ENCODE assay signal across 13 cellular contexts in the genomic region with DNA sequence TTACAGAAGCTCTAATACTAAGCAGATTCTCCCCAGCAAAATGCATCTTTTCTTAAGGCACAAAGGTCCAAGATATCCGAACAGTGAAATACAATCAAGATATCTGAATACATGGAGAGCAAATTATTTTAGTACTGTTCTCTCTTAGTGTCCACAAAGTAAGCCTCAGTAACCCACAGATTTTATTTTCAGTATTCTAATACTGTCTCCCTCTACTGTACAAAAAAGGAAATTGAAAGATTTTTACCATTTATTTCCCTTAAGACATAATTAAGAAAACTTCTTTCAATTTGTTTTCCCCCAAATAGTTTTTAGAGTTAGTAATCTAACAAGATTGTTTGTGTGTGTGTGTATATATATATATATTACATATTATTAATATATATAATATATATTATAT. TPM values are rescaled to one million over a fixed set of nuclear protein-coding genes. Genes with fewer than 3 reads are reported as not detected.
A peak's percentile ranks its signal among the peaks of the same experiment; 100 is the strongest.
DNase-seq lines count a peak whose midpoint lies in the region; ATAC-seq, FAIRE-seq and TF ChIP-seq lines count a peak whose summit lies in the region.
"Had no signal": no experiment of that assay in that cellular context is flagged by ENCODE, and none has a peak within 500 bp of the region (broad histone marks: within the 10 kb centered on the region; RNA-seq: fewer than 3 reads in every experiment).

No MANE protein-coding gene starts in this region.

- TF ChIP-seq EP300 in gastroesophageal sphincter (IDR thresholded peaks at IDR 0.05), result no peak

- TF ChIP-seq POLR2A in gastroesophageal sphincter (IDR thresholded peaks at IDR 0.05), result no peak

- no peaks in the 10 kb centered on the region for H3K36me3 ChIP-seq in BE2C
- H3K36me3 ChIP-seq in RWPE2 (ENCODE audit: low read depth), result no peaks in the 10 kb centered on the region
- H3K36me3 ChIP-seq in gastroesophageal sphincter, result peaks cover 0 to 6% of the 10 kb centered on the region in 2 donors
- H3K36me3 ChIP-seq: HAP-1, thyroid gland had no signal

- H3K27ac ChIP-seq in RWPE2 (ENCODE audit: poor library complexity, severe bottlenecking), result no peak overlapping the region
- H3K27ac ChIP-seq in gastroesophageal sphincter, result no peak overlapping the region
- H3K27ac ChIP-seq: thyroid gland had no signal

- 83 to 100% methylated on average over 1 of the region's 1 CpG for WGBS in gastroesophageal sphincter (ENCODE audit: low coverage in 1 of 2), 2 donors

- H3K4me1 ChIP-seq in BE2C (no peaks in the 10 kb centered on the region), RWPE2 (ENCODE audit: insufficient read depth, poor library complexity, severe bottlenecking) (no peaks in the 10 kb centered on the region), gastroesophageal sphincter (no peaks in the 10 kb centered on the region)
- H3K4me1 ChIP-seq: HAP-1, thyroid gland had no signal

- no peak overlapping the region for H3K4me3 ChIP-seq in BE2C (ENCODE audit: low read depth, low read length)
- no peak overlapping the region for H3K4me3 ChIP-seq in RWPE2 (ENCODE audit: severe bottlenecking)
- H3K4me3 ChIP-seq in gastroesophageal sphincter, result no peak overlapping the region
- H3K4me3 ChIP-seq: HAP-1, thyroid gland had no signal

- no peaks in the 10 kb centered on the region for H3K27me3 ChIP-seq in BE2C
- H3K27me3 ChIP-seq in RWPE2 (ENCODE audit: insufficient read depth, poor library complexity, severe bottlenecking), result no peaks in the 10 kb centered on the region
- H3K27me3 ChIP-seq in gastroesophageal sphincter, result no peaks in the 10 kb centered on the region
- H3K27me3 ChIP-seq: thyroid gland had no signal

- TF ChIP-seq CTCF in BE2C (IDR thresholded peaks at IDR 0.05; ENCODE audit: low read depth, low read length) (peak; percentile 21; the same call in 1 of the 2 replicates), RWPE2 (IDR thresholded peaks at IDR 0.05; ENCODE audit: poor library complexity, severe bottlenecking) (peak; percentile 37), gastroesophageal sphincter (IDR thresholded peaks at IDR 0.05) (no peak)

- peak; percentile 92 for FAIRE-seq in islet of Langerhans (lab: Jason Lieb, UNC)
- FAIRE-seq: GM12891 had no signal

- no peak for DNase-seq in BE2C
- DNase-seq in HCEC 1CT, result peak; percentile 27
- no peak for DNase-seq in RWPE2 (ENCODE audit: low spot score)
- DNase-seq in hippocampal formation (lab: John Stamatoyannopoulos, UW), result no peak
- no peak for DNase-seq in H4 (ENCODE audit: low spot score)
- DNase-seq: effector memory CD8-positive, alpha-beta T cell; thyroid gland had no signal

- H3K9me3 ChIP-seq in BE2C (no peaks in the 10 kb centered on the region), RWPE2 (ENCODE audit: severe bottlenecking) (no peaks in the 10 kb centered on the region), gastroesophageal sphincter (no peaks in the 10 kb centered on the region)
- H3K9me3 ChIP-seq: HAP-1, thyroid gland had no signal

- ATAC-seq in RWPE2 (ENCODE audit: low read depth) (0 out of 3 replicates have a peak, but pooled peaks have one; percentile 35), gastroesophageal sphincter (no peak), GM21619 (IDR thresholded peaks at IDR 0.05; ENCODE audit: unreplicated experiment) (no peak)
- ATAC-seq: effector memory CD8-positive, alpha-beta T cell had no signal

RNA-seq across cellular contexts. Expression of gene NOL6, which starts 24.7 kb away (rescaled TPM):
- polyA plus RNA-seq in BE2C (2012; ENCODE audit: insufficient read depth, insufficient read length, low read depth), result 58.9 TPM
- total RNA-seq in gastroesophageal sphincter, result 10 to 100 TPM in 3 of 4 donors, 1 to 10 TPM in 1; 9.0 to 21.4 (median 16.1) TPM
- total RNA-seq in H4 (2014; rRNA removed; shearing (Covaris generic)), result 23.4 and 30.1 TPM in 2 replicates

RNA-seq across cellular contexts. Expression of gene ANKRD18B, which starts 25.7 kb away (rescaled TPM):
- polyA plus RNA-seq in BE2C (2012; ENCODE audit: insufficient read depth, insufficient read length, low read depth), result 1.9 TPM
- total RNA-seq in gastroesophageal sphincter, result under 1 TPM in 1 of 4 donors, not detected in 3; 0.10 TPM
- 0.75 TPM in 1 of 2 replicates, not detected in the other for total RNA-seq in H4 (2014; rRNA removed; shearing (Covaris generic))
- polyA plus RNA-seq: IgD-negative memory B cell had no signal

RNA-seq across cellular contexts. Expression of gene AQP3, which starts 51.0 kb away (rescaled TPM):
- 3.3 TPM for polyA plus RNA-seq in BE2C (2012; ENCODE audit: insufficient read depth, insufficient read length, low read depth)
- 100 to 1,000 TPM in 1 of 4 donors, 10 to 100 TPM in 2, 1 to 10 TPM in 1; 3.9 to 100 (median 15.5) TPM for total RNA-seq in gastroesophageal sphincter
- 15.9 and 18.3 TPM in 2 replicates for total RNA-seq in H4 (2014; rRNA removed; shearing (Covaris generic))

Comparison
In these comparisons a context has a peak if more than half of its experiments do, and no peak if none do; other contexts are left out.
1. CTCF ChIP-seq: peak in BE2C (single experiment) and RWPE2 (single experiment); none in gastroesophageal sphincter (0 of 4).